8 cellular contexts compared by ENCODE assay signal in the genomic region with DNA sequence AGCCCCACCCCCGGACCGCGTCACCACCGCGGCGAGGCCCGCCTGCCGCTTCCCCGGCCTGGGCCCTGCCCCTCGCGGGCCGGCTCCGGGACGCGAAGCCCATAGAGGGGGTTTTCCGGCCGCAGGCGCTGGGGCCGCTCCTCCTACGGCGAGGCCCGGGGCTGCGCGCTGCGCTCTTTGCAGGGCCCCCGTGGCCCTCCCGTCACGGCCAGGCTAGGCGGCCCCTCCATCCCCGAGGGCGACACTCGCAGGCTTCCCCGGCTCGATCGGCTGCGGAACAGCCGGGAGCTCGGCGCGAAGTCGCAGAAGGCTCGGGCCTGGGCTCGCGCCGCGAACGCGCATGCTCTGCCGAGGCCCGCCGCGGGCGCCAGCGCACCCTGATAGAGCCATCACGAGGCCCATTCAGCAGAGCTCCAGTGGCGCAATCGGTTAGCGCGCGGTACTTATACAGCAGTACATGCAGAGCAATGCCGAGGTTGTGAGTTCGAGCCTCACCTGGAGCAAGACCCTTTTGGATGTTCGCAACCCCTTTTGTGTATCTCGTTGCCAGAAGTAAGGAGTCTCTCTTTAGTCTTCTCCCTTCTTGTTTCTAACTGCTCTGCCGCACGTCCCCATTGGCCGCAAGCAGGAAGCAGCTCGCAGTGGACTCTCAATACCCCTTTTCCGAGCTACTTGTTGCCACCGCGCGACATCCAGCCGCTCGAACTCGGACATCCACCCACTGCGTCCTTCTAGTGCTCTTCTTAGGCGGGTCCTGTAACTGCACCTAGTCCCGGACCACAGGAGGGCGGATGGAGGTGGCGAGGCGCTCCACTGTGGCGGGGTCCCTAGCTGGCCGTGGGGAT. TPM values are rescaled to one million over a fixed set of nuclear protein-coding genes. Genes with fewer than 3 reads are reported as not detected.
DNase-seq lines count a peak whose midpoint lies in the region; ATAC-seq and TF ChIP-seq lines count a peak whose summit lies in the region.

No MANE protein-coding gene starts in this region.

- no peaks in the 10 kb centered on the region for H3K27me3 ChIP-seq in ovary
- H3K27me3 ChIP-seq in thyroid gland, result no peaks in the 10 kb centered on the region

- peak overlapping the region; percentile 94 for H3K27ac ChIP-seq in SK-N-MC
- H3K27ac ChIP-seq in ovary, result peak overlapping the region; percentile 94 to 100
- H3K27ac ChIP-seq in thyroid gland, result peak overlapping the region; percentile 98 to 99 (median 99)

- WGBS in ovary, 3 donors, result 0 to 1% (median 0%) methylated on average over 49 to 83 of the region's 83 CpGs
- 0 to 5% methylated on average over 17 to 28 of the region's 83 CpGs for WGBS in thyroid gland, 2 donors

- peak; percentile 26 for TF ChIP-seq EP300 in ovary (IDR thresholded peaks at IDR 0.05)

- peak; percentile 92 for TF ChIP-seq POLR2A in ovary (IDR thresholded peaks at IDR 0.05)
- TF ChIP-seq POLR2A in thyroid gland (IDR thresholded peaks at IDR 0.05), result peak in 1 of 2 donors; percentile 83

- intact Hi-C loops in ovary (cut with DNase I), result no loop called here
- intact Hi-C loops in thyroid gland (cut with DNase I), result no loop called here

- no peaks in the 10 kb centered on the region for H3K36me3 ChIP-seq in SK-N-MC (ENCODE audit: insufficient read depth, low read length)
- no peaks in the 10 kb centered on the region for H3K36me3 ChIP-seq in ovary
- H3K36me3 ChIP-seq in thyroid gland, result no peaks in the 10 kb centered on the region

- DNase-seq in GM10248 (ENCODE audit: extremely low spot score) (peak; percentile 92), NCI-H1048 (lab: John Stamatoyannopoulos, UW) (peak; percentile 69), SK-N-MC (ENCODE audit: low read depth, low spot score) (peak; percentile 96), glutamatergic neuron (peak; percentile 94), ovary (peak; percentile 95 to 99 (median 98)), thyroid gland (peak; percentile 92 to 95)
- DNase-seq in activated naive CD4-positive, alpha-beta T cell treated with anti-CD3 and anti-CD28 coated beads, Interleukin-2, amount 50 U/mL, for 72 hours (ENCODE audit: low spot score in 2 of 2), result peak; percentile 97

- CTCF ChIA-PET in GM10248 (lab: Yijun Ruan, JAX), result interaction anchor here (0.8 to 10.4 kb wide), 15 partner anchors 9 to 759 kb away, joined by 3 to 64 read pairs (median 3); a partner anchor contains a TSS

- peak overlapping the region; percentile 94 for H3K9ac ChIP-seq in SK-N-MC (ENCODE audit: insufficient read length)

- peaks cover 3% of the 10 kb centered on the region for H3K4me1 ChIP-seq in ovary (ENCODE audit: insufficient read depth)
- H3K4me1 ChIP-seq in thyroid gland, result peaks cover 6 to 13% of the 10 kb centered on the region in 2 donors

- peak; percentile 71 for ATAC-seq in HG02588 (IDR thresholded peaks at IDR 0.05; ENCODE audit: unreplicated experiment)
- ATAC-seq in activated naive CD4-positive, alpha-beta T cell treated with anti-CD3 and anti-CD28 coated beads, Interleukin-2, amount 50 U/mL, for 72 hours, result peak; percentile 86 to 87

- H3K4me3 Mint-ChIP-seq in glutamatergic neuron (ENCODE audit: unreplicated experiment), result peak overlapping the region; percentile 97

- POLR2A ChIA-PET in GM10248 (lab: Yijun Ruan, JAX), result interaction anchor here (0.6 to 2.7 kb wide), 4 partner anchors 15 to 768 kb away, joined by 3 to 29 read pairs (median 6); a partner anchor contains a TSS

- H3K9me3 Mint-ChIP-seq in activated naive CD4-positive, alpha-beta T cell treated with anti-CD3 and anti-CD28 coated beads, Interleukin-2, amount 50 U/mL, for 72 hours, result no peaks in the 10 kb centered on the region
- H3K9me3 Mint-ChIP-seq in glutamatergic neuron (ENCODE audit: unreplicated experiment), result peaks cover 15% of the 10 kb centered on the region

- H3K9me3 ChIP-seq in SK-N-MC (ENCODE audit: low read depth, low read length), result no peaks in the 10 kb centered on the region
- no peaks in the 10 kb centered on the region for H3K9me3 ChIP-seq in ovary
- no peaks in the 10 kb centered on the region for H3K9me3 ChIP-seq in thyroid gland

- H3K4me3 ChIP-seq in SK-N-MC (peak overlapping the region; percentile 95), ovary (peak overlapping the region; percentile 69), thyroid gland (replicated peaks in 1 of 3) (peak overlapping the region; percentile 26 to 53 (median 41))

- peak; percentile 5 for TF ChIP-seq CTCF in GM10248 (IDR thresholded peaks at IDR 0.05; ENCODE audit: control extremely low read depth, extremely low read depth, low read depth, missing control alignments)
- TF ChIP-seq CTCF in glutamatergic neuron (IDR thresholded peaks at IDR 0.05; ENCODE audit: partially characterized antibody, unreplicated experiment), result peak; percentile 36
- no peak for TF ChIP-seq CTCF in ovary (IDR thresholded peaks at IDR 0.05)
- no peak for TF ChIP-seq CTCF in thyroid gland (IDR thresholded peaks at IDR 0.05)

- H3K4me1 Mint-ChIP-seq in glutamatergic neuron (ENCODE audit: low read depth, unreplicated experiment), result peaks cover 12% of the 10 kb centered on the region

- H3K27ac Mint-ChIP-seq in activated naive CD4-positive, alpha-beta T cell treated with anti-CD3 and anti-CD28 coated beads, Interleukin-2, amount 50 U/mL, for 72 hours, result peak overlapping the region; percentile 98 to 99
- H3K27ac Mint-ChIP-seq in glutamatergic neuron (ENCODE audit: unreplicated experiment), result peak overlapping the region; percentile 95

- H3K36me3 Mint-ChIP-seq in activated naive CD4-positive, alpha-beta T cell treated with anti-CD3 and anti-CD28 coated beads, Interleukin-2, amount 50 U/mL, for 72 hours, result peaks cover 0 to 5% of the 10 kb centered on the region in 2 donors
- H3K36me3 Mint-ChIP-seq in glutamatergic neuron (ENCODE audit: unreplicated experiment), result no peaks in the 10 kb centered on the region

- H3K27me3 Mint-ChIP-seq in glutamatergic neuron (ENCODE audit: unreplicated experiment), result peaks cover 10% of the 10 kb centered on the region

RNA-seq across cellular contexts. Expression of a gene that starts 18.0 kb away (rescaled TPM):
- 1 to 10 TPM; 1.4 to 3.1 TPM for total RNA-seq in activated naive CD4-positive, alpha-beta T cell treated with anti-CD3 and anti-CD28 coated beads, Interleukin-2, amount 50 U/mL, for 72 hours
- total RNA-seq in glutamatergic neuron (ENCODE audit: unreplicated experiment), result not detected
- 10 to 100 TPM in 6 of 7 donors, 1 to 10 TPM in 1; 8.8 to 33.0 (median 28.8) TPM for total RNA-seq in ovary
- 10 to 100 TPM in 1 of 2 donors, 1 to 10 TPM in 1; 6.2 to 17.4 TPM for polyA plus RNA-seq in ovary
- 1 to 10 TPM; 2.2 to 6.8 (median 3.9) TPM for total RNA-seq in thyroid gland

RNA-seq across cellular contexts. Expression of a gene that starts 46.4 kb away (rescaled TPM):
- under 1 TPM; 0.25 to 0.54 TPM for total RNA-seq in activated naive CD4-positive, alpha-beta T cell treated with anti-CD3 and anti-CD28 coated beads, Interleukin-2, amount 50 U/mL, for 72 hours
- not detected for total RNA-seq in glutamatergic neuron (ENCODE audit: unreplicated experiment)
- 1 to 10 TPM; 1.0 to 7.8 (median 6.0) TPM for total RNA-seq in ovary
- polyA plus RNA-seq in ovary, result 1 to 10 TPM in 1 of 2 donors, under 1 TPM in 1; 0.37 to 4.0 TPM
- total RNA-seq in thyroid gland, result 1 to 10 TPM in 1 of 4 donors, under 1 TPM in 2, not detected in 1; 0.78 to 1.3 (median 0.98) TPM

Comparison
In these comparisons a context has a peak if more than half of its experiments do, and no peak if none do; other contexts are left out.
1. Peak in every context shown above with its lines: DNase-seq, ATAC-seq, H3K4me3 ChIP-seq and H3K27ac ChIP-seq.
2. CTCF ChIP-seq: peak in GM10248 (single experiment) and glutamatergic neuron (single experiment); none in ovary (0 of 3) and thyroid gland (0 of 6).
3. H3K4me3 ChIP-seq: peak in every context shown above with its lines; median percentile 95 in SK-N-MC; 69 in ovary; 41 in thyroid gland.